In genomic region chr7:129368389-129368986, GRCh38 we compare ENCODE assay signal across 9 cellular contexts.
DNase-seq lines count a peak whose midpoint lies in the region; ATAC-seq and TF ChIP-seq lines count a peak whose summit lies in the region.
"Had no signal": no experiment of that assay in that cellular context is flagged by ENCODE, and none has a peak within 500 bp of the region (broad histone marks: within the 10 kb centered on the region; RNA-seq: fewer than 3 reads in every experiment).

No MANE protein-coding gene starts in this region.

- intact Hi-C loops in left ventricle myocardium superior (cut with micrococcal nuclease), result no loop called here

- H3K4me3 ChIP-seq in right atrium auricular region, result no peak overlapping the region
- H3K4me3 ChIP-seq in duodenal mucosa (ENCODE audit: low read depth in 1 of 2, low read length in 2 of 2), result peak overlapping the region; percentile 74 to 82
- H3K4me3 ChIP-seq in upper lobe of left lung, result peak overlapping the region in 3 of 4 donors; percentile 18 to 47 (median 46)

- H3K9me3 ChIP-seq in right atrium auricular region, result no peaks in the 10 kb centered on the region
- no peaks in the 10 kb centered on the region for H3K9me3 ChIP-seq in duodenal mucosa (ENCODE audit: control insufficient read depth in 1 of 2, low read length in 2 of 2)
- no peaks in the 10 kb centered on the region for H3K9me3 ChIP-seq in upper lobe of left lung

- H3K9ac ChIP-seq in duodenal mucosa (ENCODE audit: low read depth in 1 of 2, low read length in 2 of 2), result peak overlapping the region; percentile 83 to 92

- H3K27ac ChIP-seq in right atrium auricular region, result no peak overlapping the region
- peak overlapping the region; percentile 76 for H3K27ac ChIP-seq in duodenal mucosa (ENCODE audit: low read depth, low read length)
- peak overlapping the region; percentile 64 to 80 (median 78) for H3K27ac ChIP-seq in upper lobe of left lung

- peak; percentile 13 for ATAC-seq in left ventricle myocardium superior
- ATAC-seq in HG03139 (IDR thresholded peaks at IDR 0.05; ENCODE audit: unreplicated experiment), result peak; percentile 21
- ATAC-seq in upper lobe of left lung (ENCODE audit: low FRiP score in 2 of 2), result no peak

- no peak for TF ChIP-seq CTCF in right atrium auricular region (IDR thresholded peaks at IDR 0.05)
- TF ChIP-seq CTCF in upper lobe of left lung (IDR thresholded peaks at IDR 0.05), result no peak

- no peak for DNase-seq in left ventricle myocardium superior
- DNase-seq in right atrium auricular region (ENCODE audit: low spot score), result no peak
- DNase-seq in upper lobe of left lung, result no peak
- DNase-seq in D341Med (ENCODE audit: low spot score), result no peak
- no peak for DNase-seq in SKM-1 (lab: John Stamatoyannopoulos, UW; ENCODE audit: unreplicated experiment)
- DNase-seq in SIG-M5 (lab: John Stamatoyannopoulos, UW), result no peak
- DNase-seq: NCI-H345 had no signal

- WGBS in upper lobe of left lung, 2 donors, result 13 to 28% methylated on average over 7 of the region's 7 CpGs

- H3K4me1 ChIP-seq in right atrium auricular region (peaks cover 0 to 9% of the 10 kb centered on the region in 2 donors), duodenal mucosa (ENCODE audit: control insufficient read depth in 1 of 2, insufficient read depth in 2 of 2, low read length in 2 of 2) (peaks cover 17 to 23% of the 10 kb centered on the region in 2 donors), upper lobe of left lung (peaks cover 8 to 25% (median 21%) of the 10 kb centered on the region in 4 donors)

- TF ChIP-seq POLR2A in upper lobe of left lung (IDR thresholded peaks at IDR 0.05), result peak in 1 of 4 donors; percentile 45

- H3K36me3 ChIP-seq in right atrium auricular region, result no peaks in the 10 kb centered on the region
- H3K36me3 ChIP-seq in duodenal mucosa (ENCODE audit: control insufficient read depth in 1 of 2, insufficient read depth in 2 of 2, low read length in 2 of 2), result no peaks in the 10 kb centered on the region
- H3K36me3 ChIP-seq in upper lobe of left lung, result no peaks in the 10 kb centered on the region

- TF ChIP-seq EP300 in upper lobe of left lung (IDR thresholded peaks at IDR 0.05), result no peak

- H3K27me3 ChIP-seq in right atrium auricular region, result no peaks in the 10 kb centered on the region
- H3K27me3 ChIP-seq in duodenal mucosa (ENCODE audit: control insufficient read depth in 1 of 2, insufficient read depth in 2 of 2, low read length in 2 of 2), result no peaks in the 10 kb centered on the region
- peaks cover 0 to 3% (median 0%) of the 10 kb centered on the region in 4 donors for H3K27me3 ChIP-seq in upper lobe of left lung

Comparison
In these comparisons a context has a peak if more than half of its experiments do, and no peak if none do; other contexts are left out.
1. ATAC-seq: peak in left ventricle myocardium superior (single experiment) and HG03139 (single experiment); none in upper lobe of left lung (0 of 2).
2. H3K27ac ChIP-seq: peak in duodenal mucosa (single experiment) and upper lobe of left lung (4 of 4); none in right atrium auricular region (0 of 2).
3. H3K4me3 ChIP-seq: peak in duodenal mucosa (2 of 2) and upper lobe of left lung (3 of 4); none in right atrium auricular region (0 of 2).